14 cellular contexts compared by ENCODE assay signal in the genomic region with DNA sequence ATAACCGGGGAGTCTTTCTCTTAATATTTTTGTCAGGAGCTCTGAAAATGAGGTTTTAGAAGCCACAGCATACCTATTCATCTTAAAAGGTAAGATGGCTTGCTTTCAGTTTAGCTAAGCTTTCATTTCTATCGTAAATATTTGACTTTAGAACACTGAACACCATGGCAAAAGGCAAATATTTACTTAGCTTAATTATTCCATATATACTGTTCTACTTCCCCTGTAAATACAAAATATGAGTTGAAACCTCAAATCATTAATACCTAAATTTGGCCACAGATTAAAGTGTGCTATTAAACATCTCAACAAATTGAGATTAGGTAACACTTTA.
DNase-seq lines count a peak whose midpoint lies in the region; ATAC-seq and TF ChIP-seq lines count a peak whose summit lies in the region.
"Had no signal": no experiment of that assay in that cellular context is flagged by ENCODE, and none has a peak within 500 bp of the region (broad histone marks: within the 10 kb centered on the region; RNA-seq: fewer than 3 reads in every experiment).

No MANE protein-coding gene starts in this region.

- H4K20me1 ChIP-seq in PC-9 (ENCODE audit: insufficient read depth), result peaks cover 11% of the 10 kb centered on the region

- CTCF ChIA-PET in MCF 10A (lab: Yijun Ruan, JAX), result interaction anchor here (0.6 to 2.0 kb wide), 9 partner anchors 9 to 306 kb away, joined by 3 to 7 read pairs (median 5); no protein-coding TSS in a partner anchor
- CTCF ChIA-PET in PC-9 (lab: Charles Lee), result no interaction called here

- H3K4me3 ChIP-seq in breast epithelium (peak overlapping the region in 2 of 3 donors; percentile 11 to 26), RWPE2 (ENCODE audit: severe bottlenecking) (peak overlapping the region; percentile 24), gastroesophageal sphincter (peak overlapping the region; percentile 38 to 41), PC-9 (no peak overlapping the region)
- H3K4me3 ChIP-seq: lung had no signal

- no peaks in the 10 kb centered on the region for H3F3A ChIP-seq in PC-9 (ENCODE audit: insufficient read depth, low read depth)

- H3K4me1 ChIP-seq in breast epithelium (peaks cover 0 to 8% of the 10 kb centered on the region in 2 donors), RWPE2 (ENCODE audit: insufficient read depth, poor library complexity, severe bottlenecking) (peaks cover 28% of the 10 kb centered on the region), gastroesophageal sphincter (peaks cover 0 to 71% (median 8%) of the 10 kb centered on the region in 3 donors), PC-9 (replicated peaks; ENCODE audit: insufficient read depth) (peaks cover 23% of the 10 kb centered on the region)

- intact Hi-C loops in breast epithelium (cut with DNase I; ENCODE audit: low total_unique reads) (no loop called here), MCF 10A (cut with micrococcal nuclease) (loop anchor here (2.0 kb wide), 1 partner anchor 22 kb away; no protein-coding TSS in a partner anchor), CD14-positive monocyte (cut with micrococcal nuclease) (no loop called here), PC-9 (cut with micrococcal nuclease; ENCODE audit: unreplicated experiment) (no loop called here)
- intact Hi-C loops in activated T-helper 1 cell treated with anti-CD3 and anti-CD28 coated beads, Interleukin-12 subunit alpha, Interleukin-12 subunit beta, Interleukin-2, Interleukin-4 antibody, amounts not matched to agents 30 ng/mL and 10 ng/mL and 1 ng/mL, durations not matched to agents 14 hours and 24 hours and 36 hours (cut with micrococcal nuclease), result no loop called here

- no peaks in the 10 kb centered on the region for H3K36me3 ChIP-seq in breast epithelium
- H3K36me3 ChIP-seq in RWPE2 (ENCODE audit: low read depth), result no peaks in the 10 kb centered on the region; the same call in 1 of the 2 replicates
- no peaks in the 10 kb centered on the region for H3K36me3 ChIP-seq in gastroesophageal sphincter
- H3K36me3 ChIP-seq in PC-9 (ENCODE audit: low read depth), result no peaks in the 10 kb centered on the region

- H3K27ac Mint-ChIP-seq in MCF 10A (ENCODE audit: low read depth, unreplicated experiment), result no peak overlapping the region
- H3K27ac Mint-ChIP-seq in CD14-positive monocyte, result no peak overlapping the region
- H3K27ac Mint-ChIP-seq in activated T-helper 1 cell treated with anti-CD3 and anti-CD28 coated beads, Interleukin-12 subunit alpha, Interleukin-12 subunit beta, Interleukin-2, Interleukin-4 antibody, amounts not matched to agents 30 ng/mL and 10 ng/mL and 1 ng/mL, durations not matched to agents 14 hours and 24 hours and 36 hours, result no peak overlapping the region
- H3K27ac Mint-ChIP-seq: IgD-negative memory B cell had no signal

- H3K9me3 ChIP-seq in breast epithelium (no peaks in the 10 kb centered on the region), RWPE2 (ENCODE audit: severe bottlenecking) (no peaks in the 10 kb centered on the region), gastroesophageal sphincter (no peaks in the 10 kb centered on the region), PC-9 (ENCODE audit: insufficient read depth, low read depth) (no peaks in the 10 kb centered on the region)

- WGBS in gastroesophageal sphincter (ENCODE audit: low coverage in 1 of 2), 2 donors, result 13 to 40% methylated on average over 2 of the region's 2 CpGs

- H3K36me3 Mint-ChIP-seq in MCF 10A (ENCODE audit: insufficient read depth, unreplicated experiment) (no peaks in the 10 kb centered on the region), CD14-positive monocyte (no peaks in the 10 kb centered on the region)
- peaks cover 8% of the 10 kb centered on the region for H3K36me3 Mint-ChIP-seq in activated T-helper 1 cell treated with anti-CD3 and anti-CD28 coated beads, Interleukin-12 subunit alpha, Interleukin-12 subunit beta, Interleukin-2, Interleukin-4 antibody, amounts not matched to agents 30 ng/mL and 10 ng/mL and 1 ng/mL, durations not matched to agents 14 hours and 24 hours and 36 hours (ENCODE audit: low read depth)

- no peaks in the 10 kb centered on the region for H3K9me3 Mint-ChIP-seq in MCF 10A (ENCODE audit: unreplicated experiment)
- no peaks in the 10 kb centered on the region for H3K9me3 Mint-ChIP-seq in CD14-positive monocyte
- no peaks in the 10 kb centered on the region for H3K9me3 Mint-ChIP-seq in activated T-helper 1 cell treated with anti-CD3 and anti-CD28 coated beads, Interleukin-12 subunit alpha, Interleukin-12 subunit beta, Interleukin-2, Interleukin-4 antibody, amounts not matched to agents 30 ng/mL and 10 ng/mL and 1 ng/mL, durations not matched to agents 14 hours and 24 hours and 36 hours
- H3K9me3 Mint-ChIP-seq: activated naive CD4-positive, alpha-beta T cell treated with anti-CD3 and anti-CD28 coated beads, Interleukin-2, amount 50 U/mL, for 72 hours; IgD-negative memory B cell had no signal

- H2AFZ ChIP-seq in PC-9, result no peak overlapping the region

- POLR2A ChIA-PET in MCF 10A (lab: Yijun Ruan, JAX), result interaction anchor here (0.6 to 8.8 kb wide), 12 partner anchors 9 to 658 kb away, joined by 3 to 179 read pairs (median 6); a partner anchor contains a TSS
- POLR2A ChIA-PET in PC-9 (lab: Charles Lee; ENCODE audit: unreplicated experiment), result no interaction called here

- BruUV-seq in MCF 10A (replicated peaks; lab: Mats Ljungman, UMichigan), result no TSS peak
- BruUV-seq in PC-9 (replicated peaks; lab: Mats Ljungman, UMichigan), result no TSS peak

- no peak overlapping the region for H3K4me3 Mint-ChIP-seq in MCF 10A (ENCODE audit: unreplicated experiment)
- no peak overlapping the region for H3K4me3 Mint-ChIP-seq in CD14-positive monocyte
- H3K4me3 Mint-ChIP-seq in activated T-helper 1 cell treated with anti-CD3 and anti-CD28 coated beads, Interleukin-12 subunit alpha, Interleukin-12 subunit beta, Interleukin-2, Interleukin-4 antibody, amounts not matched to agents 30 ng/mL and 10 ng/mL and 1 ng/mL, durations not matched to agents 14 hours and 24 hours and 36 hours, result no peak overlapping the region
- H3K4me3 Mint-ChIP-seq: IgD-negative memory B cell had no signal

- DNase-seq in breast epithelium (ENCODE audit: low spot score in 2 of 2) (no peak), MCF 10A (ENCODE audit: unreplicated experiment) (no peak), RWPE2 (ENCODE audit: low spot score) (no peak), substantia nigra (lab: John Stamatoyannopoulos, UW) (no peak), CD14-positive monocyte (ENCODE audit: low spot score) (no peak), PC-9 (no peak)
- DNase-seq in activated T-helper 1 cell treated with anti-CD3 and anti-CD28 coated beads, Interleukin-12 subunit alpha, Interleukin-12 subunit beta, Interleukin-2, Interleukin-4 antibody, amounts not matched to agents 30 ng/mL and 10 ng/mL and 1 ng/mL, durations not matched to agents 14 hours and 24 hours and 36 hours (ENCODE audit: low spot score), result no peak
- DNase-seq: AML-193; dermis blood vessel endothelial cell; stimulated activated CD4-positive, alpha-beta T cell treated with anti-CD3 and anti-CD28 coated beads, Interleukin-4, amount 100 ng/mL, for 1 hour had no signal

- H3K4me1 Mint-ChIP-seq in MCF 10A (ENCODE audit: insufficient read depth, unreplicated experiment) (peaks cover 11% of the 10 kb centered on the region), CD14-positive monocyte (peaks cover 2% of the 10 kb centered on the region)
- peaks cover 33% of the 10 kb centered on the region for H3K4me1 Mint-ChIP-seq in activated T-helper 1 cell treated with anti-CD3 and anti-CD28 coated beads, Interleukin-12 subunit alpha, Interleukin-12 subunit beta, Interleukin-2, Interleukin-4 antibody, amounts not matched to agents 30 ng/mL and 10 ng/mL and 1 ng/mL, durations not matched to agents 14 hours and 24 hours and 36 hours (ENCODE audit: low read depth)

- H3K79me2 ChIP-seq in PC-9 (ENCODE audit: low read depth), result peaks cover 93% of the 10 kb centered on the region

- TF ChIP-seq EP300 in gastroesophageal sphincter (IDR thresholded peaks at IDR 0.05), result no peak

- ATAC-seq in RWPE2 (ENCODE audit: low read depth), result peak; percentile 29; the same call in 2 of the 3 replicates
- ATAC-seq in gastroesophageal sphincter, result no peak

- TF ChIP-seq POLR2A in breast epithelium (IDR thresholded peaks at IDR 0.05) (no peak), gastroesophageal sphincter (IDR thresholded peaks at IDR 0.05) (no peak)

- TF ChIP-seq CTCF in breast epithelium (IDR thresholded peaks at IDR 0.05) (no peak), MCF 10A (IDR thresholded peaks at IDR 0.05; ENCODE audit: unreplicated experiment) (no peak), RWPE2 (IDR thresholded peaks at IDR 0.05; ENCODE audit: poor library complexity, severe bottlenecking) (no peak), gastroesophageal sphincter (IDR thresholded peaks at IDR 0.05) (no peak), CD14-positive monocyte (IDR thresholded peaks at IDR 0.05) (no peak), PC-9 (conservative IDR thresholded peaks at IDR 0.05) (no peak)

- no peaks in the 10 kb centered on the region for H3K9me2 ChIP-seq in PC-9 (ENCODE audit: insufficient read depth)

- H3K4me2 ChIP-seq in PC-9, result no peak overlapping the region

- H3K27me3 ChIP-seq in breast epithelium, result no peaks in the 10 kb centered on the region
- H3K27me3 ChIP-seq in RWPE2 (ENCODE audit: insufficient read depth, poor library complexity, severe bottlenecking), result no peaks in the 10 kb centered on the region
- H3K27me3 ChIP-seq in gastroesophageal sphincter, result no peaks in the 10 kb centered on the region
- no peaks in the 10 kb centered on the region for H3K27me3 ChIP-seq in PC-9 (ENCODE audit: insufficient read depth, low read depth)

- H3K27ac ChIP-seq in breast epithelium (peak overlapping the region in 1 of 2 donors; percentile 22), RWPE2 (ENCODE audit: poor library complexity, severe bottlenecking) (peak overlapping the region; percentile 2), gastroesophageal sphincter (peak overlapping the region; percentile 52 to 73 (median 71)), substantia nigra (ENCODE audit: low read depth, low read length, poor library complexity, severe bottlenecking) (peak overlapping the region; percentile 7), PC-9 (no peak overlapping the region)

- H3K27me3 Mint-ChIP-seq in MCF 10A (ENCODE audit: insufficient read depth, unreplicated experiment) (no peaks in the 10 kb centered on the region), CD14-positive monocyte (ENCODE audit: low read depth in 3 of 3) (peaks cover 0 to 1% (median 0%) of the 10 kb centered on the region in 3 donors)
- no peaks in the 10 kb centered on the region for H3K27me3 Mint-ChIP-seq in activated T-helper 1 cell treated with anti-CD3 and anti-CD28 coated beads, Interleukin-12 subunit alpha, Interleukin-12 subunit beta, Interleukin-2, Interleukin-4 antibody, amounts not matched to agents 30 ng/mL and 10 ng/mL and 1 ng/mL, durations not matched to agents 14 hours and 24 hours and 36 hours (ENCODE audit: insufficient read depth)
- H3K27me3 Mint-ChIP-seq: IgD-negative memory B cell had no signal
